20 cellular contexts compared by ENCODE assay signal in the genomic region with DNA sequence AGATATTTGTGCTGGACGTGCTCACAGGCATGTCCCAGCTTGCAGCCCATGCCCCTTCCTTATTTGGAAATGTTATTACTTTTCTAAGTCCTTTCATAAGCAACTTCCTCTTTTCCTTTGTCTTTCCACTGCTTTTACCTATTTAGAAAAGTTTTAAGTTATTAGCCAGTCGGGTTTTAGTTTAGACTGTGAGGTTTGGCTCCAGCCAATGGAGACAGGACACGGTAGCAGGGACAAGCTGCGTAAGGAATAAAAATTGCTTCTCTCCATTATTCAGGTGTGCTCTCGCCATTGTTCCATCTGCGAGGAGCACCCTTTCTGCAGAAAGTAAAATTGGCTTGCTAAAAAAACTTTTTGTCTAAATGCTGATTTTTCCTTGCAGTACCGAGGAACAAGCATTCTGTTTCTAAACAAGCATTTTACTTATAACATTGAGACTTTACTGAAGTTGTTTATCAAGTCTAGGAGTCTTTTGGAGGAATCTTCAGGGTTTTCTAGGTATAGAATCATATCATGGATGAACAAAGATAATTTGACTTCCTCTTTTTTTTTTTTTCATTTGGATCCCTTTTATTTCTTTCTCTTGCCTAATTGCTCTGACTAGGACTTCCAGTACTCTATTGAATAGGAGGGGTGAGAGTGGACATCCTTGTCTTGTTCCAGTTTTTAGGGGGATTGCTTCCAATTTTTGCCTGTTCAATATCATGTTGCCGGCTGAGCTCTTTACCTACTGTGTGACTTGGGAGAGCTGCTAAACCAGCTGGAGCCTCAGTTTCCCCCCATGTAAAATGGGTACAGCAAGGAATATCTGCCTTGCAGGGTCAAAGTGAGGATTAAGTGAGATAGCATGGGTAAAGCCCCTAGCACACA.
DNase-seq lines count a peak whose midpoint lies in the region; ATAC-seq, FAIRE-seq and TF ChIP-seq lines count a peak whose summit lies in the region.
"Had no signal": no experiment of that assay in that cellular context is flagged by ENCODE, and none has a peak within 500 bp of the region (broad histone marks: within the 10 kb centered on the region; RNA-seq: fewer than 3 reads in every experiment).

No MANE protein-coding gene starts in this region.

- H3K36me3 ChIP-seq in GM12878 (ENCODE audit: control insufficient read depth in 2 of 2, insufficient read depth in 2 of 2, low read length in 1 of 2): no peaks in the 10 kb centered on the region
- H3K36me3 ChIP-seq: tibial nerve had no signal

- no peak for TF ChIP-seq POLR2A in GM12878 (IDR thresholded peaks at IDR 0.05; ENCODE audit: low read depth, low read length)

- in situ Hi-C loops in GM12878 (cut with MboI): no loop called here

- FAIRE-seq in GM12878 (lab: Jason Lieb, UNC) (peak; percentile 18), urothelium cell line (lab: Jason Lieb, UNC) (peak; percentile 46)
- FAIRE-seq: islet of Langerhans had no signal

- BruUV-seq in GM12878 (replicated peaks; lab: Mats Ljungman, UMichigan): no TSS peak

- no peak for DNase-seq in activated CD8-positive, alpha-beta memory T cell treated with anti-CD3 and anti-CD28 coated beads, Interleukin-2, amount 10 ng/mL, durations not matched to agents 7 days and 5 days
- no peak for DNase-seq in activated CD8-positive, alpha-beta memory T cell treated with anti-CD3 and anti-CD28 coated beads for 24 hours
- DNase-seq in MV-4-11 (lab: John Stamatoyannopoulos, UW) (peak; percentile 77), GM12878 (ENCODE audit: low read depth, low spot score) (no peak), urothelium cell line (ENCODE audit: low spot score) (no peak), T1000 (lab: John Stamatoyannopoulos, UW) (no peak), DMS53 (lab: John Stamatoyannopoulos, UW) (no peak)
- no peak for DNase-seq in stimulated activated CD4-positive, alpha-beta T cell treated with anti-CD3 and anti-CD28 coated beads, Interleukin-2, amount 100 ng/mL, for 48 hours
- DNase-seq: activated CD4-positive, CD25-positive, alpha-beta regulatory T cell; activated gamma-delta T cell treated with Interleukin-2 at 50 U/mL for 16 hours; amygdala; heart right ventricle; NCI-H1092 treated with DMSO at 0.1 percent for 48 hours; RPMI8226; spleen had no signal

- H3K9me3 Mint-ChIP-seq in activated CD8-positive, alpha-beta memory T cell treated with anti-CD3 and anti-CD28 coated beads, Interleukin-2, amount 10 ng/mL, durations not matched to agents 7 days and 5 days (ENCODE audit: low read depth): no peaks in the 10 kb centered on the region
- H3K9me3 Mint-ChIP-seq: central memory CD8-positive, alpha-beta T cell had no signal

- H3K4me3 Mint-ChIP-seq in activated CD8-positive, alpha-beta memory T cell treated with anti-CD3 and anti-CD28 coated beads, Interleukin-2, amount 10 ng/mL, durations not matched to agents 7 days and 5 days: no peak overlapping the region
- H3K4me3 Mint-ChIP-seq: central memory CD8-positive, alpha-beta T cell; naive thymus-derived CD4-positive, alpha-beta T cell had no signal

- no peak for TF ChIP-seq EP300 in GM12878 (IDR thresholded peaks at IDR 0.05; ENCODE audit: borderline replicate concordance in 1 of 2, control insufficient read depth in 1 of 2, low read depth in 2 of 2, low read length in 2 of 2)

- peaks cover 25% of the 10 kb centered on the region for H3K4me1 Mint-ChIP-seq in activated CD8-positive, alpha-beta memory T cell treated with anti-CD3 and anti-CD28 coated beads, Interleukin-2, amount 10 ng/mL, durations not matched to agents 7 days and 5 days

- H3K9ac ChIP-seq in GM12878 (ENCODE audit: control insufficient read depth, insufficient read depth, low read length): no peak overlapping the region

- H2AFZ ChIP-seq in GM12878 (ENCODE audit: control insufficient read depth, low read depth, low read length): no peak overlapping the region

- H3K4me3 ChIP-seq in GM12878: no peak overlapping the region
- H3K4me3 ChIP-seq: heart right ventricle, lung, spleen, tibial nerve had no signal

- intact Hi-C loops in GM12878 (cut with micrococcal nuclease; ENCODE audit: unreplicated experiment): no loop called here

- no peak for TF ChIP-seq CTCF in GM12878 (IDR thresholded peaks at IDR 0.05 in 2 of 3, conservative IDR thresholded peaks at IDR 0.05 in 1 of 3; ENCODE audit: control insufficient read depth in 2 of 3, extremely low read depth in 1 of 3, insufficient read depth in 1 of 3, low read depth in 3 of 3, low read length in 3 of 3)

- SMC1A ChIA-PET in GM12878 (lab: Charles Lee; ENCODE audit: uncharacterized antibody, unreplicated experiment): interaction anchor here (4.9 kb wide), 1 partner anchor 23 kb away, joined by 28 read pairs; no protein-coding TSS in a partner anchor

- H3K4me1 ChIP-seq in GM12878 (ENCODE audit: control insufficient read depth, insufficient read depth, low read length): peaks cover 22% of the 10 kb centered on the region
- H3K4me1 ChIP-seq: tibial nerve had no signal

- CTCF ChIA-PET in activated CD8-positive, alpha-beta memory T cell treated with anti-CD3 and anti-CD28 coated beads, Interleukin-2, amount 10 ng/mL, durations not matched to agents 7 days and 5 days (lab: Charles Lee): interaction anchor here (1.1 to 1.9 kb wide), 2 partner anchors 16 to 25 kb away, joined by 3 to 5 read pairs; no protein-coding TSS in a partner anchor
- CTCF ChIA-PET in GM12878 (lab: Yijun Ruan, JAX): interaction anchor here (1.4 to 2.2 kb wide), 2 partner anchors 15 to 24 kb away, joined by 3 to 7 read pairs; no protein-coding TSS in a partner anchor

- H3K9me3 ChIP-seq in GM12878 (replicated peaks; ENCODE audit: control insufficient read depth, insufficient read depth, low read length): peaks cover 3% of the 10 kb centered on the region; the same call in 2 of the 3 replicates
- H3K9me3 ChIP-seq: spleen, tibial nerve had no signal

- no peak overlapping the region for H3K4me2 ChIP-seq in GM12878 (ENCODE audit: control insufficient read depth, insufficient read depth)

- H3K27me3 Mint-ChIP-seq in activated CD8-positive, alpha-beta memory T cell treated with anti-CD3 and anti-CD28 coated beads, Interleukin-2, amount 10 ng/mL, durations not matched to agents 7 days and 5 days: no peaks in the 10 kb centered on the region

- 72% methylated on average over 8 of the region's 8 CpGs for WGBS in GM12878 (ENCODE audit: insufficient coverage, insufficient replicate concordance, low lambda C conversion rate, missing lambda C conversion rate)

- H3K27me3 ChIP-seq in GM12878 (replicated peaks in 1 of 2; ENCODE audit: control insufficient read depth in 2 of 2, insufficient read depth in 2 of 2, low read length in 1 of 2): no peaks in the 10 kb centered on the region
- H3K27me3 ChIP-seq: tibial nerve had no signal

- H3K27ac ChIP-seq in GM12878 (ENCODE audit: control insufficient read depth, insufficient read depth): peak overlapping the region; percentile 52
- H3K27ac ChIP-seq: tibial nerve had no signal

- H3K79me2 ChIP-seq in GM12878 (ENCODE audit: control insufficient read depth, insufficient read depth, low read length): no peaks in the 10 kb centered on the region

- RAD21 ChIA-PET in GM12878 (lab: Charles Lee; ENCODE audit: unreplicated experiment): interaction anchor here (0.8 to 1.1 kb wide), 2 partner anchors 23 to 24 kb away, joined by 3 read pairs; no protein-coding TSS in a partner anchor

- POLR2A ChIA-PET in GM12878 (lab: Charles Lee): no interaction called here

- peaks cover 11% of the 10 kb centered on the region for H3K36me3 Mint-ChIP-seq in activated CD8-positive, alpha-beta memory T cell treated with anti-CD3 and anti-CD28 coated beads, Interleukin-2, amount 10 ng/mL, durations not matched to agents 7 days and 5 days

- TF ChIP-seq RAD21 in GM12878 (IDR thresholded peaks at IDR 0.05; ENCODE audit: insufficient read depth, low read depth, low read length): no peak

- H3K27ac Mint-ChIP-seq in activated CD8-positive, alpha-beta memory T cell treated with anti-CD3 and anti-CD28 coated beads, Interleukin-2, amount 10 ng/mL, durations not matched to agents 7 days and 5 days: peak overlapping the region; percentile 20

- no peak for ATAC-seq in activated CD8-positive, alpha-beta memory T cell treated with anti-CD3 and anti-CD28 coated beads, Interleukin-2, amount 10 ng/mL, durations not matched to agents 7 days and 5 days
- ATAC-seq in GM12878: no peak
- ATAC-seq: heart right ventricle; naive thymus-derived CD4-positive, alpha-beta T cell had no signal

- no peaks in the 10 kb centered on the region for H4K20me1 ChIP-seq in GM12878 (ENCODE audit: control insufficient read depth, insufficient read depth)

TF ChIP-seq in GM12878, 131 proteins besides CTCF, POLR2A, EP300 and RAD21 (continues in another document):
- TF ChIP-seq CEBPZ (IDR thresholded peaks at IDR 0.05; ENCODE audit: low read depth, low read length): no peak
